Comparison of ENCODE assay signal across 8 cellular contexts in genomic region chr11:75526192-75526541, GRCh38. TPM values are rescaled to one million over a fixed set of nuclear protein-coding genes. Genes with fewer than 3 reads are reported as not detected.
A peak's percentile ranks its signal among the peaks of the same experiment; 100 is the strongest.
DNase-seq lines count a peak whose midpoint lies in the region; ATAC-seq and TF ChIP-seq lines count a peak whose summit lies in the region.

No MANE protein-coding gene starts in this region.

- no peaks in the 10 kb centered on the region for H3F3A ChIP-seq in OCI-LY1 (ENCODE audit: insufficient read depth, low read length)

- POLR2A ChIA-PET in CD8-positive, alpha-beta T cell (lab: Charles Lee), result interaction anchor here (0.9 to 1.1 kb wide), 2 partner anchors 51 to 126 kb away, joined by 3 to 5 read pairs; no protein-coding TSS in a partner anchor

- peaks cover 12% of the 10 kb centered on the region for H3K4me1 ChIP-seq in CD8-positive, alpha-beta T cell (ENCODE audit: insufficient read depth, low read length)
- peaks cover 14% of the 10 kb centered on the region for H3K4me1 ChIP-seq in OCI-LY1 (ENCODE audit: insufficient read depth, low read length, severe bottlenecking)
- peaks cover 13% of the 10 kb centered on the region for H3K4me1 ChIP-seq in osteoblast (ENCODE audit: insufficient read depth, low read length)

- H3K27me3 ChIP-seq in CD8-positive, alpha-beta T cell (ENCODE audit: insufficient read depth, low read length), result no peaks in the 10 kb centered on the region
- no peaks in the 10 kb centered on the region; the same call in 1 of the 2 replicates for H3K27me3 ChIP-seq in OCI-LY1 (ENCODE audit: insufficient read depth, low read length)
- peaks cover 27% of the 10 kb centered on the region for H3K27me3 ChIP-seq in osteoblast (ENCODE audit: insufficient read depth, low read length)

- H3K79me2 ChIP-seq in OCI-LY1 (ENCODE audit: insufficient read depth, low read length), result no peaks in the 10 kb centered on the region
- H3K79me2 ChIP-seq in osteoblast (ENCODE audit: insufficient read depth, low read length), result no peaks in the 10 kb centered on the region

- no peaks in the 10 kb centered on the region for H3K9me3 ChIP-seq in CD8-positive, alpha-beta T cell (ENCODE audit: low read length)
- H3K9me3 ChIP-seq in OCI-LY1 (ENCODE audit: low read length) (no peaks in the 10 kb centered on the region), osteoblast (ENCODE audit: low read depth, low read length) (no peaks in the 10 kb centered on the region)

- H2AFZ ChIP-seq in OCI-LY1 (ENCODE audit: low read length) (no peak overlapping the region), osteoblast (ENCODE audit: low read length) (peak overlapping the region; percentile 88)

- H3K36me3 Mint-ChIP-seq in CD8-positive, alpha-beta T cell, result no peaks in the 10 kb centered on the region
- H3K36me3 Mint-ChIP-seq in endothelial cell (ENCODE audit: low read depth, unreplicated experiment), result peaks cover 44% of the 10 kb centered on the region

- no peak for DNase-seq in CD8-positive, alpha-beta T cell
- DNase-seq in endothelial cell (ENCODE audit: low spot score) (no peak), osteoblast (ENCODE audit: insufficient read length, low spot score, missing footprints) (no peak), DMS114 treated with DMSO at 0.1 percent for 48 hours (lab: John Stamatoyannopoulos, UW; ENCODE audit: unreplicated experiment) (no peak), NCI-H1417 treated with DMSO at 0.1 percent for 48 hours (lab: John Stamatoyannopoulos, UW) (no peak)

- peak overlapping the region; percentile 79 for H3K4me3 Mint-ChIP-seq in CD8-positive, alpha-beta T cell
- H3K4me3 Mint-ChIP-seq in endothelial cell (ENCODE audit: unreplicated experiment), result peak overlapping the region; percentile 93

- H3K27ac Mint-ChIP-seq in CD8-positive, alpha-beta T cell, result no peak overlapping the region
- H3K27ac Mint-ChIP-seq in endothelial cell (ENCODE audit: unreplicated experiment), result peak overlapping the region; percentile 88

- no peak overlapping the region for H3K27ac ChIP-seq in CD8-positive, alpha-beta T cell (ENCODE audit: low read depth, low read length)
- no peak overlapping the region for H3K27ac ChIP-seq in OCI-LY1 (ENCODE audit: low read depth, low read length, poor library complexity, severe bottlenecking)
- H3K27ac ChIP-seq in osteoblast (ENCODE audit: low read depth, low read length), result no peak overlapping the region

- CTCF ChIA-PET in CD8-positive, alpha-beta T cell (lab: Charles Lee), result interaction anchor here (1.0 to 17.8 kb wide), 7 partner anchors 17 to 268 kb away, joined by 3 to 390 read pairs (median 5); no protein-coding TSS in a partner anchor

- intact Hi-C loops in CD8-positive, alpha-beta T cell (cut with DNase I, micrococcal nuclease), result loop anchor here (2.0 to 5.0 kb wide), 5 partner anchors 34 to 127 kb away; partner anchors contain the start of genes RPS3 (in 2 of the 2) and SERPINH1 (in 1 of the 2)

- H4K20me1 ChIP-seq in OCI-LY1 (ENCODE audit: insufficient read depth, low read length) (no peaks in the 10 kb centered on the region), osteoblast (ENCODE audit: insufficient read depth, low read length) (peaks cover 11% of the 10 kb centered on the region)

- H3K9me2 ChIP-seq in OCI-LY1 (ENCODE audit: low read depth, low read length), result no peaks in the 10 kb centered on the region

- no peaks in the 10 kb centered on the region for H3K9me3 Mint-ChIP-seq in CD8-positive, alpha-beta T cell
- no peaks in the 10 kb centered on the region for H3K9me3 Mint-ChIP-seq in endothelial cell (ENCODE audit: unreplicated experiment)

- peak overlapping the region; percentile 78 for H3K4me3 ChIP-seq in CD8-positive, alpha-beta T cell (ENCODE audit: low read depth, low read length)
- H3K4me3 ChIP-seq in OCI-LY1 (ENCODE audit: low read depth, low read length, poor library complexity, severe bottlenecking) (peak overlapping the region; percentile 74), osteoblast (ENCODE audit: insufficient read depth, low read length) (peak overlapping the region; percentile 80)

- H3K27me3 Mint-ChIP-seq in CD8-positive, alpha-beta T cell (ENCODE audit: low read depth), result no peaks in the 10 kb centered on the region
- peaks cover 11% of the 10 kb centered on the region for H3K27me3 Mint-ChIP-seq in endothelial cell (ENCODE audit: unreplicated experiment)

- H3K4me2 ChIP-seq in OCI-LY1 (ENCODE audit: low read length) (peak overlapping the region; percentile 71), osteoblast (ENCODE audit: insufficient read depth, low read length) (peak overlapping the region; percentile 87)

- peaks cover 26% of the 10 kb centered on the region for H3K4me1 Mint-ChIP-seq in CD8-positive, alpha-beta T cell (ENCODE audit: low read depth)
- H3K4me1 Mint-ChIP-seq in endothelial cell (ENCODE audit: unreplicated experiment), result peaks cover 64% of the 10 kb centered on the region

- no peak for ATAC-seq in CD8-positive, alpha-beta T cell
- ATAC-seq in GM18511 (IDR thresholded peaks at IDR 0.05; ENCODE audit: unreplicated experiment), result no peak
- no peak for ATAC-seq in GM21526 (IDR thresholded peaks at IDR 0.05; ENCODE audit: low FRiP score, unreplicated experiment)

- no peak for TF ChIP-seq CTCF in CD8-positive, alpha-beta T cell (IDR thresholded peaks at IDR 0.05)
- TF ChIP-seq CTCF in OCI-LY1 (IDR thresholded peaks at IDR 0.05; ENCODE audit: low read length), result no peak
- no peak for TF ChIP-seq CTCF in endothelial cell (IDR thresholded peaks at IDR 0.05; ENCODE audit: unreplicated experiment)
- no peak for TF ChIP-seq CTCF in osteoblast (IDR thresholded peaks at IDR 0.05; ENCODE audit: extremely low read depth, low read depth, low read length)

- H3K36me3 ChIP-seq in CD8-positive, alpha-beta T cell (ENCODE audit: insufficient read depth, low read length), result no peaks in the 10 kb centered on the region
- H3K36me3 ChIP-seq in OCI-LY1 (ENCODE audit: insufficient read depth, low read length) (no peaks in the 10 kb centered on the region), osteoblast (ENCODE audit: insufficient read depth, low read length) (no peaks in the 10 kb centered on the region)

- peak overlapping the region; percentile 76 for H3K9ac ChIP-seq in OCI-LY1 (ENCODE audit: low read length)

RNA-seq across cellular contexts. Expression of gene GDPD5, which starts 0.4 kb away (rescaled TPM):
- total RNA-seq in CD8-positive, alpha-beta T cell, result 10 to 100 TPM; 15.9 to 18.3 TPM
- total RNA-seq in endothelial cell (ENCODE audit: unreplicated experiment) (674 TPM), osteoblast (13.4 and 14.1 TPM in 2 replicates)

RNA-seq across cellular contexts. Expression of gene SERPINH1, which starts 35.9 kb away (rescaled TPM):
- total RNA-seq in CD8-positive, alpha-beta T cell, result 1 to 10 TPM; 2.1 to 2.4 TPM
- total RNA-seq in endothelial cell (ENCODE audit: unreplicated experiment) (449 TPM), osteoblast (1,145 and 1,318 TPM in 2 replicates)

Comparison
In these comparisons a context has a peak if more than half of its experiments do, and no peak if none do; other contexts are left out.
1. RNA of gene GDPD5, which starts 0.4 kb away (total RNA-seq): 674 TPM in endothelial cell (single experiment); 15.9 to 18.3 TPM in CD8-positive, alpha-beta T cell and 13.4 to 14.1 TPM in osteoblast; every median in the first group is over 10 times any median in the second.
2. RNA of gene SERPINH1, which starts 35.9 kb away (total RNA-seq): 1,145 to 1,318 TPM in osteoblast and 449 TPM in endothelial cell (single experiment); 2.1 to 2.4 TPM in CD8-positive, alpha-beta T cell; every median in the first group is over 100 times any median in the second.
3. Peak in every context shown above with its lines, with median percentiles within 50 percentile points of each other: H3K4me3 ChIP-seq.